Comparison of ENCODE assay signal across 8 cellular contexts in the genomic region with DNA sequence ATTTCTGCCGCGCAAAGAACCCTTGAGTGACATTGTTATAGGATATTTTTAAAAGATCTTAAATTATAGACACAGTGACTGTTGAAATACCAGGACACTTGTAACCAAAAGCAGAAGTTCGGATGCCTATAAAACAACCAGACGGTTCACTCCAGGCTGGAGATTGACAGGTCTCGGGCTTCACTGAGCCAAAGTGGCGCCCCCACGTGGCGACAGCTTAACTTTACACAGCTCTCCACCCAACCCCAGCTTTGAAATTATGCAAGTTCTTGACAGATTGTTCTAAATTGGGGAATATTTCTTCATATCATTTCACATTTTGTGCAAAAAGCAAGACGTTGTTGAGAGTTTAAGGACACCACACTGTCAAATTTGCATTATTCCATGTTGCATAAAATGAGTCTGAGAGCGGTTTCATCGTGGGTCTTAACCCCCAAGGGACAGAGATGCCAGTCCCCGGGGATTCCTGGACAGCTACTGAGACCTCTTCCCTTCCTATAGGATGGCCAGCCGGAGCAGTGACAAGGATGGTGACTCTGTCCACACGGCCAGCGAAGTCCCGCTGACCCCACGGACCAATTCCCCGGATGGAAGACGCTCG. TPM values are rescaled to one million over a fixed set of nuclear protein-coding genes. Genes with fewer than 3 reads are reported as not detected.
A peak's percentile ranks its signal among the peaks of the same experiment; 100 is the strongest.
DNase-seq lines count a peak whose midpoint lies in the region; ATAC-seq and TF ChIP-seq lines count a peak whose summit lies in the region.

No MANE protein-coding gene starts in this region.

- H3K27me3 Mint-ChIP-seq in naive thymus-derived CD8-positive, alpha-beta T cell, result peaks cover 10 to 25% (median 15%) of the 10 kb centered on the region in 5 donors

- DNase-seq in activated T-cell treated with anti-CD3 and anti-CD28 coated beads for 48 hours (ENCODE audit: low read depth) (peak; percentile 33), activated T-cell treated with anti-CD3 and anti-CD28 coated beads for 4 hours (no peak), NCI-H345 treated with DMSO at 0.1 percent for 48 hours (lab: John Stamatoyannopoulos, UW; ENCODE audit: unreplicated experiment) (peak; percentile 3), heart left ventricle (peak; percentile 50 to 81 (median 54)), sciatic nerve (ENCODE audit: low spot score) (peak; percentile 78), NK-92 (lab: John Stamatoyannopoulos, UW; ENCODE audit: unreplicated experiment) (no peak)
- DNase-seq in activated naive CD4-positive, alpha-beta T cell treated with anti-CD3 and anti-CD28 coated beads, Interleukin-2, amount 50 U/mL, for 72 hours (ENCODE audit: low spot score in 2 of 2), result peak in 1 of 2 donors; percentile 49
- DNase-seq in naive thymus-derived CD8-positive, alpha-beta T cell, result no peak

- no peak for TF ChIP-seq POLR2A in heart left ventricle (IDR thresholded peaks at IDR 0.05)

- TF ChIP-seq CTCF in heart left ventricle (IDR thresholded peaks at IDR 0.05), result peak; percentile 41 to 82 (median 62)

- no peaks in the 10 kb centered on the region for H3K4me1 Mint-ChIP-seq in naive thymus-derived CD8-positive, alpha-beta T cell

- no peak overlapping the region for H3K4me3 Mint-ChIP-seq in naive thymus-derived CD8-positive, alpha-beta T cell

- WGBS in heart left ventricle, 4 donors, result 57 to 63% (median 58%) methylated on average over 20 of the region's 20 CpGs

- no peak overlapping the region for H3K27ac ChIP-seq in heart left ventricle

- H3K27ac Mint-ChIP-seq in activated naive CD4-positive, alpha-beta T cell treated with anti-CD3 and anti-CD28 coated beads, Interleukin-2, amount 50 U/mL, for 72 hours, result no peak overlapping the region
- H3K27ac Mint-ChIP-seq in naive thymus-derived CD8-positive, alpha-beta T cell, result peak overlapping the region in 2 of 10 donors; percentile 37 to 71

- POLR2A ChIA-PET in naive thymus-derived CD8-positive, alpha-beta T cell (lab: Charles Lee), result no interaction called here

- peak; percentile 39 to 56 for ATAC-seq in activated naive CD4-positive, alpha-beta T cell treated with anti-CD3 and anti-CD28 coated beads, Interleukin-2, amount 50 U/mL, for 72 hours
- ATAC-seq in heart left ventricle (peak; percentile 64 to 76 (median 72)), sciatic nerve (peak; percentile 72)
- no peak for ATAC-seq in naive thymus-derived CD8-positive, alpha-beta T cell

- no peaks in the 10 kb centered on the region for H3K9me3 ChIP-seq in heart left ventricle

- peaks cover 0 to 3% (median 0%) of the 10 kb centered on the region in 9 donors for H3K36me3 ChIP-seq in heart left ventricle

- H3K4me1 ChIP-seq in heart left ventricle, result peaks cover 0 to 6% (median 0%) of the 10 kb centered on the region in 12 donors

- peaks cover 0 to 8% (median 0%) of the 10 kb centered on the region in 9 donors for H3K27me3 ChIP-seq in heart left ventricle

- intact Hi-C loops in heart left ventricle (cut with DNase I), result loop anchor here in 6 of 10 donors (1.0 to 10.0 kb wide), 4 partner anchors 93 to 325 kb away; no protein-coding TSS in a partner anchor
- intact Hi-C loops in sciatic nerve (cut with DNase I), result no loop called here

- peaks cover 3 to 4% of the 10 kb centered on the region in 2 donors for H3K9me3 Mint-ChIP-seq in activated naive CD4-positive, alpha-beta T cell treated with anti-CD3 and anti-CD28 coated beads, Interleukin-2, amount 50 U/mL, for 72 hours
- H3K9me3 Mint-ChIP-seq in naive thymus-derived CD8-positive, alpha-beta T cell, result peaks cover 0 to 9% (median 2%) of the 10 kb centered on the region in 9 donors

- no peak overlapping the region for H3K4me3 ChIP-seq in heart left ventricle

- no peaks in the 10 kb centered on the region for H3K36me3 Mint-ChIP-seq in activated naive CD4-positive, alpha-beta T cell treated with anti-CD3 and anti-CD28 coated beads, Interleukin-2, amount 50 U/mL, for 72 hours
- no peaks in the 10 kb centered on the region for H3K36me3 Mint-ChIP-seq in naive thymus-derived CD8-positive, alpha-beta T cell

RNA-seq across cellular contexts. Expression of a gene that starts 11.9 kb away (rescaled TPM):
- total RNA-seq in activated naive CD4-positive, alpha-beta T cell treated with anti-CD3 and anti-CD28 coated beads, Interleukin-2, amount 50 U/mL, for 72 hours, result not detected
- total RNA-seq in heart left ventricle (1 to 10 TPM in 3 of 9 donors, under 1 TPM in 6; 0.23 to 5.2 (median 0.76) TPM), sciatic nerve (8.2 TPM)
- polyA plus RNA-seq in heart left ventricle, result under 1 TPM; 0.38 to 0.53 TPM
- under 1 TPM; 0.52 to 0.62 TPM for total RNA-seq in naive thymus-derived CD8-positive, alpha-beta T cell
- not detected for polyA plus RNA-seq in naive thymus-derived CD8-positive, alpha-beta T cell

Comparison
In these comparisons a context has a peak if more than half of its experiments do, and no peak if none do; other contexts are left out.
1. DNase-seq: peak in activated T-cell treated with anti-CD3 and anti-CD28 coated beads for 48 hours (single experiment), NCI-H345 treated with DMSO at 0.1 percent for 48 hours (single experiment), heart left ventricle (5 of 5) and sciatic nerve (single experiment); none in activated T-cell treated with anti-CD3 and anti-CD28 coated beads for 4 hours (single experiment), naive thymus-derived CD8-positive, alpha-beta T cell (0 of 10) and NK-92 (single experiment).
2. ATAC-seq: peak in activated naive CD4-positive, alpha-beta T cell treated with anti-CD3 and anti-CD28 coated beads, Interleukin-2, amount 50 U/mL, for 72 hours (2 of 2), heart left ventricle (4 of 4) and sciatic nerve (single experiment); none in naive thymus-derived CD8-positive, alpha-beta T cell (0 of 2).